Comparison of ENCODE assay signal across 1 cellular context in the genomic region with DNA sequence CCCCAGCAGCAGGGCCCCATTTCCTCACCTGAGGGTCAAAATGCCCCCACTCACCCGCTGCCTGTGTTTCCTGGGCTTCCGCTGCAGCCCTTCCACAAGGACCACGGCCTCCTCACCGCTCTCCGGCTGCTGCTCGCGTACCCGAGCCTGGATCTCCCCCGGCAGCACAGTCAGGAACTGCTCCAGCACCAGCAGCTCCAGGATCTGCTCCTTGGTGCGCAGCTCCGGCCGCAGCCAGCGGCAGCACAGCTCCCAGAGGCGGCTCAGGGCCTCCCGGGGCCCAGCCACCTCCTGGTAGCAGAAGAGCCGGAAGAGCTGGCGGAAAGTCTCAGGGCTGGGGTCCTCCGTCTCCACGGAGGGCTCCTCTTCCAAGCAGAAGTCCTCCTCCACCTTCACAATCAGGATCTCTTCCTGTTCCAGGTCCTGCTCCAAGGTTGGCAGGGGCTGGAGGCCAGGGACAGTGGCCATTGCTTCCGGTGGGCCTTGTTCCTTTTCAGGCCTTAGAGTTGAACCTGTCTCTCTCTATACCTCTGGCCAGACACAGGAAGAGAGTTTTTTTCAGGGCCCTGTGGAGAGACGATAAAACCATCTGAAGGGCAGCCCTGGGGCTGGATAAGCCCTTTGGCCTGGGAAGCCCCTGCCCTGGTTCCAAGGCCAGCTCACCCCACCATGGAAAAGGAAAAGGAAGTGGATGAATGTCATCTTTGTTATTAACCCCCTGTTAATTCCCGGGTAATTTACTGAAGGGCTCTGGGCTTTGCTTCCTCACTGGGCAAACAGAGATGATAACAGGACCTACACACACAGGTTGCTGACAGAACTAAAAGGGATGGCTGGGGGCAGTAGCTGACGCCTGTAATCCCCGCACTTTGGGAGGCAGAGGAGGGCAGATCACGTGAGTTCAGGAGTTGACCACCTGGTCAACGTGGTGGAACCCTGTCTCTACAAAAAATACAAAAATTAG.
TF ChIP-seq lines count a peak whose summit lies in the region.

No MANE protein-coding gene starts in this region.

TF ChIP-seq in endothelial cell of umbilical vein, 7 proteins besides CTCF, POLR2A, EP300 and RAD21:
- TF ChIP-seq MYC (IDR thresholded peaks at IDR 0.05; ENCODE audit: low read depth, low read length): no peak
- TF ChIP-seq FOS (IDR thresholded peaks at IDR 0.05; ENCODE audit: borderline replicate concordance, insufficient read depth, low read length): no peak
- no peak for TF ChIP-seq POLR2AphosphoS5 (IDR thresholded peaks at IDR 0.05; ENCODE audit: insufficient read depth, low read depth, low read length)
- TF ChIP-seq, protein P1, sequence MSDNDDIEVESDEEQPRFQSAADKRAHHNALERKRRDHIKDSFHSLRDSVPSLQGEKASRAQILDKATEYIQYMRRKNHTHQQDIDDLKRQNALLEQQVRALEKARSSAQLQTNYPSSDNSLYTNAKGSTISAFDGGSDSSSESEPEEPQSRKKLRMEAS (IDR thresholded peaks at IDR 0.05; ENCODE audit: insufficient read depth, insufficient read length): no peak
- TF ChIP-seq JUN (IDR thresholded peaks at IDR 0.05; ENCODE audit: borderline replicate concordance, insufficient read depth, insufficient read length, low read depth): no peak
- no peak for TF ChIP-seq GATA2 (IDR thresholded peaks at IDR 0.05; ENCODE audit: insufficient read depth, insufficient read length, low read depth, low read length)
- no peak for TF ChIP-seq EZH2 (IDR thresholded peaks at IDR 0.05; ENCODE audit: borderline replicate concordance, low read depth, low read length, severe bottlenecking)
